In genomic region chr5:119255571-119256356, GRCh38 we compare ENCODE assay signal across 9 cellular contexts.
A peak's percentile ranks its signal among the peaks of the same experiment; 100 is the strongest.
DNase-seq lines count a peak whose midpoint lies in the region; ATAC-seq and TF ChIP-seq lines count a peak whose summit lies in the region.
"Had no signal": no experiment of that assay in that cellular context is flagged by ENCODE, and none has a peak within 500 bp of the region (broad histone marks: within the 10 kb centered on the region; RNA-seq: fewer than 3 reads in every experiment).

No MANE protein-coding gene starts in this region.

- H3K9me3 ChIP-seq in mammary epithelial cell (replicated peaks; ENCODE audit: insufficient read depth, low read length) (no peaks in the 10 kb centered on the region), osteoblast (ENCODE audit: low read depth, low read length) (peaks cover 10% of the 10 kb centered on the region), smooth muscle cell (replicated peaks; ENCODE audit: low read depth) (no peaks in the 10 kb centered on the region)

- H3K4me2 ChIP-seq in mammary epithelial cell (ENCODE audit: insufficient read depth, low read depth, low read length) (no peak overlapping the region), osteoblast (ENCODE audit: insufficient read depth, low read length) (no peak overlapping the region), smooth muscle cell (no peak overlapping the region)
- H3K4me2 ChIP-seq: BLaER1 treated with 17β-estradiol and CSF1 and Interleukin-3, amounts not matched to agents 10 nM and 100 nM had no signal

- 100% methylated on average over 3 of the region's 5 CpGs for WGBS in mammary epithelial cell (ENCODE audit: low coverage, missing lambda C conversion rate)
- WGBS in smooth muscle cell (ENCODE audit: low lambda C conversion rate): 92% methylated on average over 5 of the region's 5 CpGs

- in situ Hi-C loops in mammary epithelial cell (cut with MboI; ENCODE audit: low sequenced_read_pairs in 2 of 2): no loop called here

- H2AFZ ChIP-seq in mammary epithelial cell (ENCODE audit: low read depth, low read length) (peak overlapping the region; percentile 73), osteoblast (ENCODE audit: low read length) (no peak overlapping the region), smooth muscle cell (ENCODE audit: low read depth) (no peak overlapping the region)

- no TSS peak for BruUV-seq in mammary epithelial cell (replicated peaks; lab: Mats Ljungman, UMichigan)

- intact Hi-C loops in mammary epithelial cell (cut with micrococcal nuclease): loop anchor here (1.0 kb wide), 2 partner anchors 233 to 267 kb away; partner anchors contain the start of gene DTWD2

- H3F3A ChIP-seq in smooth muscle cell (ENCODE audit: low read depth): peaks cover 4% of the 10 kb centered on the region

- peak overlapping the region; percentile 3 for H3K27ac ChIP-seq in mammary epithelial cell (ENCODE audit: insufficient read depth, low read depth, low read length)
- no peak overlapping the region for H3K27ac ChIP-seq in osteoblast (ENCODE audit: low read depth, low read length)
- no peak overlapping the region for H3K27ac ChIP-seq in smooth muscle cell (ENCODE audit: low read depth)
- H3K27ac ChIP-seq: BLaER1 treated with 17β-estradiol and CSF1 and Interleukin-3, amounts not matched to agents 10 nM and 100 nM had no signal

- H3K36me3 ChIP-seq in mammary epithelial cell (ENCODE audit: insufficient read depth, low read length): no peaks in the 10 kb centered on the region
- H3K36me3 ChIP-seq in osteoblast (ENCODE audit: insufficient read depth, low read length): no peaks in the 10 kb centered on the region
- no peaks in the 10 kb centered on the region for H3K36me3 ChIP-seq in smooth muscle cell (ENCODE audit: low read depth)

- H3K79me2 ChIP-seq in mammary epithelial cell (ENCODE audit: insufficient read depth, low read length): no peaks in the 10 kb centered on the region
- no peaks in the 10 kb centered on the region for H3K79me2 ChIP-seq in osteoblast (ENCODE audit: insufficient read depth, low read length)
- no peaks in the 10 kb centered on the region for H3K79me2 ChIP-seq in smooth muscle cell (ENCODE audit: low read depth)

- H3K4me1 ChIP-seq in mammary epithelial cell (ENCODE audit: insufficient read depth, low read length) (peaks cover 10% of the 10 kb centered on the region), osteoblast (ENCODE audit: insufficient read depth, low read length) (no peaks in the 10 kb centered on the region), smooth muscle cell (ENCODE audit: low read depth) (no peaks in the 10 kb centered on the region)
- H3K4me1 ChIP-seq: BLaER1 treated with 17β-estradiol and CSF1 and Interleukin-3, amounts not matched to agents 10 nM and 100 nM had no signal

- CTCF ChIA-PET in mammary epithelial cell (lab: Charles Lee; ENCODE audit: low non-redundant PET): interaction anchor here (0.6 kb wide), 1 partner anchor 79 kb away, joined by 3 read pairs; no protein-coding TSS in a partner anchor

- H4K20me1 ChIP-seq in mammary epithelial cell (ENCODE audit: insufficient read depth, low read length) (no peaks in the 10 kb centered on the region), osteoblast (ENCODE audit: insufficient read depth, low read length) (no peaks in the 10 kb centered on the region), smooth muscle cell (ENCODE audit: low read depth) (no peaks in the 10 kb centered on the region)
- H4K20me1 ChIP-seq: BLaER1 treated with 17β-estradiol and CSF1 and Interleukin-3, amounts not matched to agents 10 nM and 100 nM had no signal

- no peak for ATAC-seq in HG03108 (IDR thresholded peaks at IDR 0.05; ENCODE audit: unreplicated experiment)

- DNase-seq in SIG-M5 treated with dmso at 0.1 percent for 504 hours (lab: John Stamatoyannopoulos, UW; ENCODE audit: unreplicated experiment) (peak; percentile 35), SIG-M5 (lab: John Stamatoyannopoulos, UW) (no peak), LoVo (ENCODE audit: low spot score) (peak; percentile 89), mammary epithelial cell (peak; percentile 57), osteoblast (ENCODE audit: insufficient read length, low spot score, missing footprints) (no peak), smooth muscle cell (lab: John Stamatoyannopoulos, UW; ENCODE audit: unreplicated experiment) (no peak), T-helper 9 cell (no peak)

- H3K27me3 ChIP-seq in mammary epithelial cell (ENCODE audit: insufficient read depth, low read length) (no peaks in the 10 kb centered on the region), osteoblast (ENCODE audit: insufficient read depth, low read length) (no peaks in the 10 kb centered on the region), smooth muscle cell (ENCODE audit: low read depth) (no peaks in the 10 kb centered on the region)
- H3K27me3 ChIP-seq: BLaER1 treated with 17β-estradiol and CSF1 and Interleukin-3, amounts not matched to agents 10 nM and 100 nM had no signal

- H3K9ac ChIP-seq in mammary epithelial cell (ENCODE audit: insufficient read depth, low read length) (no peak overlapping the region), smooth muscle cell (ENCODE audit: low read depth) (no peak overlapping the region)
- H3K9ac ChIP-seq: BLaER1 treated with 17β-estradiol and CSF1 and Interleukin-3, amounts not matched to agents 10 nM and 100 nM had no signal

- H3K4me3 ChIP-seq in mammary epithelial cell (replicated peaks in 1 of 3; ENCODE audit: insufficient read depth in 1 of 3, low read depth in 2 of 3, low read length in 3 of 3): no peak overlapping the region
- no peak overlapping the region for H3K4me3 ChIP-seq in osteoblast (ENCODE audit: insufficient read depth, low read length)
- H3K4me3 ChIP-seq in smooth muscle cell: no peak overlapping the region
- H3K4me3 ChIP-seq: BLaER1 treated with 17β-estradiol and CSF1 and Interleukin-3, amounts not matched to agents 10 nM and 100 nM had no signal

- dilution Hi-C loops in mammary epithelial cell (cut with HindIII; ENCODE audit: low sequenced_read_pairs): no loop called here

- TF ChIP-seq CTCF in mammary epithelial cell (conservative IDR thresholded peaks at IDR 0.05 in 1 of 2, IDR thresholded peaks at IDR 0.05 in 1 of 2; ENCODE audit: extremely low read depth in 1 of 2, insufficient read depth in 1 of 2, low read depth in 1 of 2, low read length in 2 of 2) (peak; percentile 33 to 48), osteoblast (IDR thresholded peaks at IDR 0.05; ENCODE audit: extremely low read depth, low read depth, low read length) (peak; percentile 26), smooth muscle cell (IDR thresholded peaks at IDR 0.05; ENCODE audit: borderline replicate concordance, insufficient read depth, poor library complexity, severe bottlenecking) (no peak)

Comparison
In these comparisons a context has a peak if more than half of its experiments do, and no peak if none do; other contexts are left out.
1. DNase-seq: peak in SIG-M5 treated with dmso at 0.1 percent for 504 hours (single experiment), LoVo (single experiment) and mammary epithelial cell (single experiment); none in SIG-M5 (single experiment), osteoblast (single experiment), smooth muscle cell (single experiment) and T-helper 9 cell (single experiment).